In the genomic region with DNA sequence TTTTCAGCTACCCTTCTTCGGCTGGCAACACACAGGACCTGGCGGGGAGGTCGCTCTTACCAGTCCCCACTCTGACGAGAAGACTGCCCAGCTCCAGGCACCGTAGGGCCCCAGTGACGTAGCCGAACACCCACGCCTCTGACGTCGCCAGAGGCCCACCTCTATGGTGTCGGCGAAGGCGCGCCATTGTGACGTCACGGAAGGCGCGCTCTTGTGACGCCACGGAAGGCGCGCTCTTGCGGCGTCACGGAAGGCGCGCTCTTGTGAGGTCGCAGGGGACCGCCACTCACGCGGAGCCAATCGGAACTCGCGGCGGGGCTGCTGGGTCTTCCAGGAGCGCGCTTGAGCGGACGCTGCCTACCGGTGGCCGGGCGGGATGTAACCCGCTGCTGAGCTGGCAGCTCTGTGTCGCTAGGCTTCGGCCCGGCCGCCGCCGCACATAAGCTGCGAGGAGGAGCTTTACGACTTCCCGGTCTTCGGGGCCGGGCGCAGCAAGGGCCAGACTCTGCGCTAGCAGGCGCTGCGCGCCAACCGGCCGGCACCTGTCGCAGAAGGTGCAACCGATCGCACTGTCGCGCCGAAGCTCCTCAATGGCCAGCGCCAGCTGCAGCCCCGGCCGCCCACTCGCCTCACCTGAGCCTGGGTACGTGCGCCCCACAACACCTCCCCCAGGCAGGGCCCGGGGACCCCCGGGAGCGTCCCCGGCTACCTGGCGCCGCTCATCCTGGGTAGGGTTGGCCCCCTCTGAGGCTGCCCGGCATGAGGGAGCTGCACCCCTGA, we compare ENCODE assay signal across 1 cellular context.
TF ChIP-seq lines count a peak whose summit lies in the region.
"Not testable (repeated sequence)": the region's sequence is repeated elsewhere in the genome, so short reads cannot be mapped to it uniquely, and the experiment has no call there.

No MANE protein-coding gene starts in this region.

TF ChIP-seq in K562, 482 proteins besides CTCF, POLR2A, EP300 and RAD21 (continued from another document and continues in another):
- TF ChIP-seq, protein P1, sequence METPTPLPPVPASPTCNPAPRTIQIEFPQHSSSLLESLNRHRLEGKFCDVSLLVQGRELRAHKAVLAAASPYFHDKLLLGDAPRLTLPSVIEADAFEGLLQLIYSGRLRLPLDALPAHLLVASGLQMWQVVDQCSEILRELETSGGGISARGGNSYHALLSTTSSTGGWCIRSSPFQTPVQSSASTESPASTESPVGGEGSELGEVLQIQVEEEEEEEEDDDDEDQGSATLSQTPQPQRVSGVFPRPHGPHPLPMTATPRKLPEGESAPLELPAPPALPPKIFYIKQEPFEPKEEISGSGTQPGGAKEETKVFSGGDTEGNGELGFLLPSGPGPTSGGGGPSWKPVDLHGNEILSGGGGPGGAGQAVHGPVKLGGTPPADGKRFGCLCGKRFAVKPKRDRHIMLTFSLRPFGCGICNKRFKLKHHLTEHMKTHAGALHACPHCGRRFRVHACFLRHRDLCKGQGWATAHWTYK (CRISPR knock-in tag; IDR thresholded peaks at IDR 0.05) = 0 out of 2 replicates have a peak, but pooled peaks have one; percentile 40
- TF ChIP-seq MTA1 (IDR thresholded peaks at IDR 0.05; ENCODE audit: borderline replicate concordance) (peak; percentile 100), FOS (IDR thresholded peaks at IDR 0.05; ENCODE audit: extremely low read depth, insufficient read length) (peak; percentile 12), CSDE1 (IDR thresholded peaks at IDR 0.05) (peak in 1 of 2 experiments; percentile 100; a peak in 2 of 4 replicates), DACH1 (IDR thresholded peaks at IDR 0.05; ENCODE audit: partially characterized antibody) (peak; percentile 82), TARDBP (IDR thresholded peaks at IDR 0.05) (peak; percentile 75; the same call in 1 of the 2 replicates), MAZ (CRISPR knock-in tag; conservative IDR thresholded peaks at IDR 0.05 in 1 of 2, IDR thresholded peaks at IDR 0.05 in 1 of 2) (peak; percentile 78 to 89), MYNN (IDR thresholded peaks at IDR 0.05) (peak; percentile 60; the same call in 1 of the 2 replicates), GTF2F1 (IDR thresholded peaks at IDR 0.05; ENCODE audit: low read depth, low read length) (peak; percentile 66; the same call in 1 of the 2 replicates), SIX5 (IDR thresholded peaks at IDR 0.05; ENCODE audit: borderline replicate concordance in 1 of 2, insufficient read depth in 1 of 2, low read depth in 1 of 2, low read length in 2 of 2) (peak; percentile 46 to 55; a peak in 3 of 4 replicates), RBM22 (IDR thresholded peaks at IDR 0.05; ENCODE audit: low read depth, low read length, poor library complexity, severe bottlenecking) (peak; percentile 26), RCOR1 (IDR thresholded peaks at IDR 0.05; ENCODE audit: borderline replicate concordance in 1 of 2, low read depth in 2 of 2, low read length in 2 of 2) (peak in 1 of 2 experiments; percentile 12; a peak in 1 of 4 replicates), PML (IDR thresholded peaks at IDR 0.05; ENCODE audit: low read length) (peak; percentile 0; the same call in 1 of the 2 replicates), MYBL2 (IDR thresholded peaks at IDR 0.05; ENCODE audit: low read depth) (peak; percentile 33; the same call in 1 of the 2 replicates), FOXP1 (CRISPR knock-in tag; IDR thresholded peaks at IDR 0.05) (peak; percentile 79), PRPF4 (IDR thresholded peaks at IDR 0.05; ENCODE audit: insufficient read depth, low read depth, low read length, poor library complexity, severe bottlenecking) (peak; percentile 66)
- TF ChIP-seq, protein P2, sequence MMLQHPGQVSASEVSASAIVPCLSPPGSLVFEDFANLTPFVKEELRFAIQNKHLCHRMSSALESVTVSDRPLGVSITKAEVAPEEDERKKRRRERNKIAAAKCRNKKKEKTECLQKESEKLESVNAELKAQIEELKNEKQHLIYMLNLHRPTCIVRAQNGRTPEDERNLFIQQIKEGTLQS (IDR thresholded peaks at IDR 0.05) = peak; percentile 79
- TF ChIP-seq, protein P2 (CRISPR knock-in tag; conservative IDR thresholded peaks at IDR 0.05) = peak; percentile 71; the same call in 1 of the 2 replicates
- TF ChIP-seq, protein P3, sequence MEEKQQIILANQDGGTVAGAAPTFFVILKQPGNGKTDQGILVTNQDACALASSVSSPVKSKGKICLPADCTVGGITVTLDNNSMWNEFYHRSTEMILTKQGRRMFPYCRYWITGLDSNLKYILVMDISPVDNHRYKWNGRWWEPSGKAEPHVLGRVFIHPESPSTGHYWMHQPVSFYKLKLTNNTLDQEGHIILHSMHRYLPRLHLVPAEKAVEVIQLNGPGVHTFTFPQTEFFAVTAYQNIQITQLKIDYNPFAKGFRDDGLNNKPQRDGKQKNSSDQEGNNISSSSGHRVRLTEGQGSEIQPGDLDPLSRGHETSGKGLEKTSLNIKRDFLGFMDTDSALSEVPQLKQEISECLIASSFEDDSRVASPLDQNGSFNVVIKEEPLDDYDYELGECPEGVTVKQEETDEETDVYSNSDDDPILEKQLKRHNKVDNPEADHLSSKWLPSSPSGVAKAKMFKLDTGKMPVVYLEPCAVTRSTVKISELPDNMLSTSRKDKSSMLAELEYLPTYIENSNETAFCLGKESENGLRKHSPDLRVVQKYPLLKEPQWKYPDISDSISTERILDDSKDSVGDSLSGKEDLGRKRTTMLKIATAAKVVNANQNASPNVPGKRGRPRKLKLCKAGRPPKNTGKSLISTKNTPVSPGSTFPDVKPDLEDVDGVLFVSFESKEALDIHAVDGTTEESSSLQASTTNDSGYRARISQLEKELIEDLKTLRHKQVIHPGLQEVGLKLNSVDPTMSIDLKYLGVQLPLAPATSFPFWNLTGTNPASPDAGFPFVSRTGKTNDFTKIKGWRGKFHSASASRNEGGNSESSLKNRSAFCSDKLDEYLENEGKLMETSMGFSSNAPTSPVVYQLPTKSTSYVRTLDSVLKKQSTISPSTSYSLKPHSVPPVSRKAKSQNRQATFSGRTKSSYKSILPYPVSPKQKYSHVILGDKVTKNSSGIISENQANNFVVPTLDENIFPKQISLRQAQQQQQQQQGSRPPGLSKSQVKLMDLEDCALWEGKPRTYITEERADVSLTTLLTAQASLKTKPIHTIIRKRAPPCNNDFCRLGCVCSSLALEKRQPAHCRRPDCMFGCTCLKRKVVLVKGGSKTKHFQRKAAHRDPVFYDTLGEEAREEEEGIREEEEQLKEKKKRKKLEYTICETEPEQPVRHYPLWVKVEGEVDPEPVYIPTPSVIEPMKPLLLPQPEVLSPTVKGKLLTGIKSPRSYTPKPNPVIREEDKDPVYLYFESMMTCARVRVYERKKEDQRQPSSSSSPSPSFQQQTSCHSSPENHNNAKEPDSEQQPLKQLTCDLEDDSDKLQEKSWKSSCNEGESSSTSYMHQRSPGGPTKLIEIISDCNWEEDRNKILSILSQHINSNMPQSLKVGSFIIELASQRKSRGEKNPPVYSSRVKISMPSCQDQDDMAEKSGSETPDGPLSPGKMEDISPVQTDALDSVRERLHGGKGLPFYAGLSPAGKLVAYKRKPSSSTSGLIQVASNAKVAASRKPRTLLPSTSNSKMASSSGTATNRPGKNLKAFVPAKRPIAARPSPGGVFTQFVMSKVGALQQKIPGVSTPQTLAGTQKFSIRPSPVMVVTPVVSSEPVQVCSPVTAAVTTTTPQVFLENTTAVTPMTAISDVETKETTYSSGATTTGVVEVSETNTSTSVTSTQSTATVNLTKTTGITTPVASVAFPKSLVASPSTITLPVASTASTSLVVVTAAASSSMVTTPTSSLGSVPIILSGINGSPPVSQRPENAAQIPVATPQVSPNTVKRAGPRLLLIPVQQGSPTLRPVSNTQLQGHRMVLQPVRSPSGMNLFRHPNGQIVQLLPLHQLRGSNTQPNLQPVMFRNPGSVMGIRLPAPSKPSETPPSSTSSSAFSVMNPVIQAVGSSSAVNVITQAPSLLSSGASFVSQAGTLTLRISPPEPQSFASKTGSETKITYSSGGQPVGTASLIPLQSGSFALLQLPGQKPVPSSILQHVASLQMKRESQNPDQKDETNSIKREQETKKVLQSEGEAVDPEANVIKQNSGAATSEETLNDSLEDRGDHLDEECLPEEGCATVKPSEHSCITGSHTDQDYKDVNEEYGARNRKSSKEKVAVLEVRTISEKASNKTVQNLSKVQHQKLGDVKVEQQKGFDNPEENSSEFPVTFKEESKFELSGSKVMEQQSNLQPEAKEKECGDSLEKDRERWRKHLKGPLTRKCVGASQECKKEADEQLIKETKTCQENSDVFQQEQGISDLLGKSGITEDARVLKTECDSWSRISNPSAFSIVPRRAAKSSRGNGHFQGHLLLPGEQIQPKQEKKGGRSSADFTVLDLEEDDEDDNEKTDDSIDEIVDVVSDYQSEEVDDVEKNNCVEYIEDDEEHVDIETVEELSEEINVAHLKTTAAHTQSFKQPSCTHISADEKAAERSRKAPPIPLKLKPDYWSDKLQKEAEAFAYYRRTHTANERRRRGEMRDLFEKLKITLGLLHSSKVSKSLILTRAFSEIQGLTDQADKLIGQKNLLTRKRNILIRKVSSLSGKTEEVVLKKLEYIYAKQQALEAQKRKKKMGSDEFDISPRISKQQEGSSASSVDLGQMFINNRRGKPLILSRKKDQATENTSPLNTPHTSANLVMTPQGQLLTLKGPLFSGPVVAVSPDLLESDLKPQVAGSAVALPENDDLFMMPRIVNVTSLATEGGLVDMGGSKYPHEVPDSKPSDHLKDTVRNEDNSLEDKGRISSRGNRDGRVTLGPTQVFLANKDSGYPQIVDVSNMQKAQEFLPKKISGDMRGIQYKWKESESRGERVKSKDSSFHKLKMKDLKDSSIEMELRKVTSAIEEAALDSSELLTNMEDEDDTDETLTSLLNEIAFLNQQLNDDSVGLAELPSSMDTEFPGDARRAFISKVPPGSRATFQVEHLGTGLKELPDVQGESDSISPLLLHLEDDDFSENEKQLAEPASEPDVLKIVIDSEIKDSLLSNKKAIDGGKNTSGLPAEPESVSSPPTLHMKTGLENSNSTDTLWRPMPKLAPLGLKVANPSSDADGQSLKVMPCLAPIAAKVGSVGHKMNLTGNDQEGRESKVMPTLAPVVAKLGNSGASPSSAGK (IDR thresholded peaks at IDR 0.05) = peak; percentile 85
- TF ChIP-seq, protein P4, sequence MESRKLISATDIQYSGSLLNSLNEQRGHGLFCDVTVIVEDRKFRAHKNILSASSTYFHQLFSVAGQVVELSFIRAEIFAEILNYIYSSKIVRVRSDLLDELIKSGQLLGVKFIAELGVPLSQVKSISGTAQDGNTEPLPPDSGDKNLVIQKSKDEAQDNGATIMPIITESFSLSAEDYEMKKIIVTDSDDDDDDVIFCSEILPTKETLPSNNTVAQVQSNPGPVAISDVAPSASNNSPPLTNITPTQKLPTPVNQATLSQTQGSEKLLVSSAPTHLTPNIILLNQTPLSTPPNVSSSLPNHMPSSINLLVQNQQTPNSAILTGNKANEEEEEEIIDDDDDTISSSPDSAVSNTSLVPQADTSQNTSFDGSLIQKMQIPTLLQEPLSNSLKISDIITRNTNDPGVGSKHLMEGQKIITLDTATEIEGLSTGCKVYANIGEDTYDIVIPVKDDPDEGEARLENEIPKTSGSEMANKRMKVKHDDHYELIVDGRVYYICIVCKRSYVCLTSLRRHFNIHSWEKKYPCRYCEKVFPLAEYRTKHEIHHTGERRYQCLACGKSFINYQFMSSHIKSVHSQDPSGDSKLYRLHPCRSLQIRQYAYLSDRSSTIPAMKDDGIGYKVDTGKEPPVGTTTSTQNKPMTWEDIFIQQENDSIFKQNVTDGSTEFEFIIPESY (CRISPR knock-in tag; IDR thresholded peaks at IDR 0.05) = peak; percentile 79
- TF ChIP-seq, protein P5, sequence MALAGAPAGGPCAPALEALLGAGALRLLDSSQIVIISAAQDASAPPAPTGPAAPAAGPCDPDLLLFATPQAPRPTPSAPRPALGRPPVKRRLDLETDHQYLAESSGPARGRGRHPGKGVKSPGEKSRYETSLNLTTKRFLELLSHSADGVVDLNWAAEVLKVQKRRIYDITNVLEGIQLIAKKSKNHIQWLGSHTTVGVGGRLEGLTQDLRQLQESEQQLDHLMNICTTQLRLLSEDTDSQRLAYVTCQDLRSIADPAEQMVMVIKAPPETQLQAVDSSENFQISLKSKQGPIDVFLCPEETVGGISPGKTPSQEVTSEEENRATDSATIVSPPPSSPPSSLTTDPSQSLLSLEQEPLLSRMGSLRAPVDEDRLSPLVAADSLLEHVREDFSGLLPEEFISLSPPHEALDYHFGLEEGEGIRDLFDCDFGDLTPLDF (CRISPR knock-in tag; IDR thresholded peaks at IDR 0.05) = peak; percentile 60
- TF ChIP-seq, protein P6, sequence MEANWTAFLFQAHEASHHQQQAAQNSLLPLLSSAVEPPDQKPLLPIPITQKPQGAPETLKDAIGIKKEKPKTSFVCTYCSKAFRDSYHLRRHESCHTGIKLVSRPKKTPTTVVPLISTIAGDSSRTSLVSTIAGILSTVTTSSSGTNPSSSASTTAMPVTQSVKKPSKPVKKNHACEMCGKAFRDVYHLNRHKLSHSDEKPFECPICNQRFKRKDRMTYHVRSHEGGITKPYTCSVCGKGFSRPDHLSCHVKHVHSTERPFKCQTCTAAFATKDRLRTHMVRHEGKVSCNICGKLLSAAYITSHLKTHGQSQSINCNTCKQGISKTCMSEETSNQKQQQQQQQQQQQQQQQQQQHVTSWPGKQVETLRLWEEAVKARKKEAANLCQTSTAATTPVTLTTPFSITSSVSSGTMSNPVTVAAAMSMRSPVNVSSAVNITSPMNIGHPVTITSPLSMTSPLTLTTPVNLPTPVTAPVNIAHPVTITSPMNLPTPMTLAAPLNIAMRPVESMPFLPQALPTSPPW (CRISPR knock-in tag; IDR thresholded peaks at IDR 0.05) = 0 out of 2 replicates have a peak, but pooled peaks have one; percentile 52
- TF ChIP-seq MYNN (CRISPR knock-in tag; IDR thresholded peaks at IDR 0.05); MYBL2 (CRISPR knock-in tag; IDR thresholded peaks at IDR 0.05; ENCODE audit: borderline replicate concordance): not testable (repeated sequence)
- TF ChIP-seq, protein P7, sequence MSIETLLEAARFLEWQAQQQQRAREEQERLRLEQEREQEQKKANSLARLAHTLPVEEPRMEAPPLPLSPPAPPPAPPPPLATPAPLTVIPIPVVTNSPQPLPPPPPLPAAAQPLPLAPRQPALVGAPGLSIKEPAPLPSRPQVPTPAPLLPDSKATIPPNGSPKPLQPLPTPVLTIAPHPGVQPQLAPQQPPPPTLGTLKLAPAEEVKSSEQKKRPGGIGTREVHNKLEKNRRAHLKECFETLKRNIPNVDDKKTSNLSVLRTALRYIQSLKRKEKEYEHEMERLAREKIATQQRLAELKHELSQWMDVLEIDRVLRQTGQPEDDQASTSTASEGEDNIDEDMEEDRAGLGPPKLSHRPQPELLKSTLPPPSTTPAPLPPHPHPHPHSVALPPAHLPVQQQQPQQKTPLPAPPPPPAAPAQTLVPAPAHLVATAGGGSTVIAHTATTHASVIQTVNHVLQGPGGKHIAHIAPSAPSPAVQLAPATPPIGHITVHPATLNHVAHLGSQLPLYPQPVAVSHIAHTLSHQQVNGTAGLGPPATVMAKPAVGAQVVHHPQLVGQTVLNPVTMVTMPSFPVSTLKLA (conservative IDR thresholded peaks at IDR 0.05) = peak; percentile 78 to 93
